ENCODE assay signal across 1 cellular context in the genomic region with DNA sequence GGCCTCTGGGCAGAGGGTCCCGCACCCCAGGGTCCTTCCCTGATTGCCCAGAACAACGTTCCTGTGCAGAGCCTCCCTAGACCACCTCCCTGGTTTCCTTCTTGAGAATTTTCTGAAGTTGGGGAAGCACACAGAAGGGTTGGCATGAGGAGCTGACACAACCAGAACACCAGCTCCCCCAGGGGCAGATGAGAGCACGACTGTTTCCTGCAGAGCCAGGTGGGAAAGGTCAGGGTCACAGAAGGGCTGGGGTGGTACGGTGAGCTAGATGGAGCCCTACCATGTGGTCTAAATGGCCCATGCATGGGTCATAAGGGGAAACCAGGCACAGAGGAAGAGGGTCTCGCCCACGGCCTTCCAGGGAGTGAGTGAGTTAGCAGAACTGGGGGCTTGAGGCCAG.
TF ChIP-seq lines count a peak whose summit lies in the region.

No MANE protein-coding gene starts in this region.

TF ChIP-seq in GM23338, 12 proteins besides CTCF, POLR2A, EP300 and RAD21 (continued from another document):
- TF ChIP-seq, protein P1, sequence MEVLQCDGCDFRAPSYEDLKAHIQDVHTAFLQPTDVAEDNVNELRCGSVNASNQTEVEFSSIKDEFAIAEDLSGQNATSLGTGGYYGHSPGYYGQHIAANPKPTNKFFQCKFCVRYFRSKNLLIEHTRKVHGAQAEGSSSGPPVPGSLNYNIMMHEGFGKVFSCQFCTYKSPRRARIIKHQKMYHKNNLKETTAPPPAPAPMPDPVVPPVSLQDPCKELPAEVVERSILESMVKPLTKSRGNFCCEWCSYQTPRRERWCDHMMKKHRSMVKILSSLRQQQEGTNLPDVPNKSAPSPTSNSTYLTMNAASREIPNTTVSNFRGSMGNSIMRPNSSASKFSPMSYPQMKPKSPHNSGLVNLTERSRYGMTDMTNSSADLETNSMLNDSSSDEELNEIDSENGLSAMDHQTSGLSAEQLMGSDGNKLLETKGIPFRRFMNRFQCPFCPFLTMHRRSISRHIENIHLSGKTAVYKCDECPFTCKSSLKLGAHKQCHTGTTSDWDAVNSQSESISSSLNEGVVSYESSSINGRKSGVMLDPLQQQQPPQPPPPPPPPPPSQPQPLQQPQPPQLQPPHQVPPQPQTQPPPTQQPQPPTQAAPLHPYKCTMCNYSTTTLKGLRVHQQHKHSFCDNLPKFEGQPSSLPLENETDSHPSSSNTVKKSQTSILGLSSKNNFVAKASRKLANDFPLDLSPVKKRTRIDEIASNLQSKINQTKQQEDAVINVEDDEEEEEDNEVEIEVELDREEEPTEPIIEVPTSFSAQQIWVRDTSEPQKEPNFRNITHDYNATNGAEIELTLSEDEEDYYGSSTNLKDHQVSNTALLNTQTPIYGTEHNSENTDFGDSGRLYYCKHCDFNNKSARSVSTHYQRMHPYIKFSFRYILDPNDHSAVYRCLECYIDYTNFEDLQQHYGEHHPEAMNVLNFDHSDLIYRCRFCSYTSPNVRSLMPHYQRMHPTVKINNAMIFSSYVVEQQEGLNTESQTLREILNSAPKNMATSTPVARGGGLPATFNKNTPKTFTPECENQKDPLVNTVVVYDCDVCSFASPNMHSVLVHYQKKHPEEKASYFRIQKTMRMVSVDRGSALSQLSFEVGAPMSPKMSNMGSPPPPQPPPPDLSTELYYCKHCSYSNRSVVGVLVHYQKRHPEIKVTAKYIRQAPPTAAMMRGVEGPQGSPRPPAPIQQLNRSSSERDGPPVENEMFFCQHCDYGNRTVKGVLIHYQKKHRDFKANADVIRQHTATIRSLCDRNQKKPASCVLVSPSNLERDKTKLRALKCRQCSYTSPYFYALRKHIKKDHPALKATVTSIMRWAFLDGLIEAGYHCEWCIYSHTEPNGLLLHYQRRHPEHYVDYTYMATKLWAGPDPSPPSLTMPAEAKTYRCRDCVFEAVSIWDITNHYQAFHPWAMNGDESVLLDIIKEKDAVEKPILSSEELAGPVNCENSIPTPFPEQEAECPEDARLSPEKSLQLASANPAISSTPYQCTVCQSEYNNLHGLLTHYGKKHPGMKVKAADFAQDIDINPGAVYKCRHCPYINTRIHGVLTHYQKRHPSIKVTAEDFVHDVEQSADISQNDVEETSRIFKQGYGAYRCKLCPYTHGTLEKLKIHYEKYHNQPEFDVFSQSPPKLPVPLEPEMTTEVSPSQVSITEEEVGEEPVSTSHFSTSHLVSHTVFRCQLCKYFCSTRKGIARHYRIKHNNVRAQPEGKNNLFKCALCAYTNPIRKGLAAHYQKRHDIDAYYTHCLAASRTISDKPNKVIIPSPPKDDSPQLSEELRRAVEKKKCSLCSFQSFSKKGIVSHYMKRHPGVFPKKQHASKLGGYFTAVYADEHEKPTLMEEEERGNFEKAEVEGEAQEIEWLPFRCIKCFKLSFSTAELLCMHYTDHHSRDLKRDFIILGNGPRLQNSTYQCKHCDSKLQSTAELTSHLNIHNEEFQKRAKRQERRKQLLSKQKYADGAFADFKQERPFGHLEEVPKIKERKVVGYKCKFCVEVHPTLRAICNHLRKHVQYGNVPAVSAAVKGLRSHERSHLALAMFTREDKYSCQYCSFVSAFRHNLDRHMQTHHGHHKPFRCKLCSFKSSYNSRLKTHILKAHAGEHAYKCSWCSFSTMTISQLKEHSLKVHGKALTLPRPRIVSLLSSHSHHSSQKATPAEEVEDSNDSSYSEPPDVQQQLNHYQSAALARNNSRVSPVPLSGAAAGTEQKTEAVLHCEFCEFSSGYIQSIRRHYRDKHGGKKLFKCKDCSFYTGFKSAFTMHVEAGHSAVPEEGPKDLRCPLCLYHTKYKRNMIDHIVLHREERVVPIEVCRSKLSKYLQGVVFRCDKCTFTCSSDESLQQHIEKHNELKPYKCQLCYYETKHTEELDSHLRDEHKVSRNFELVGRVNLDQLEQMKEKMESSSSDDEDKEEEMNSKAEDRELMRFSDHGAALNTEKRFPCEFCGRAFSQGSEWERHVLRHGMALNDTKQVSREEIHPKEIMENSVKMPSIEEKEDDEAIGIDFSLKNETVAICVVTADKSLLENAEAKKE (CRISPR knock-in tag; IDR thresholded peaks at IDR 0.05): no peak
